In genomic region chr2:241508510-241509407, GRCh38 we compare ENCODE assay signal across 8 cellular contexts. TPM values are rescaled to one million over a fixed set of nuclear protein-coding genes. Genes with fewer than 3 reads are reported as not detected.
DNase-seq lines count a peak whose midpoint lies in the region; ATAC-seq and TF ChIP-seq lines count a peak whose summit lies in the region.

STK25 (minus strand) TSS chr2:241508584; CDS start chr2:241508035, 549 bp downstream.

- intact Hi-C loops in right lobe of liver (cut with DNase I) = no loop called here

- peak within 1 kb of the TSS; percentile 49 to 91 (median 72) for H3K4me3 ChIP-seq in right lobe of liver

- peak within 1 kb of the TSS; percentile 47 to 61 (median 52) for H3K27ac ChIP-seq in right lobe of liver

- peaks cover 0 to 19% (median 6%) of the 10 kb centered on the region in 4 donors for H3K4me1 ChIP-seq in right lobe of liver

- TF ChIP-seq CTCF in right lobe of liver (IDR thresholded peaks at IDR 0.05) = no peak

- no peaks in the 10 kb centered on the region for H3K27me3 ChIP-seq in right lobe of liver

- TF ChIP-seq POLR2A in right lobe of liver (IDR thresholded peaks at IDR 0.05) = peak; percentile 66

- no peaks in the 10 kb centered on the region for H3K36me3 ChIP-seq in right lobe of liver

- no peaks in the 10 kb centered on the region for H3K9me3 ChIP-seq in right lobe of liver

- DNase-seq in CD1c-positive myeloid dendritic cell (ENCODE audit: extremely low spot score) (peak; percentile 98), NCI-H82 (lab: John Stamatoyannopoulos, UW) (peak; percentile 99), dermis microvascular lymphatic vessel endothelial cell (ENCODE audit: low read depth in 2 of 2) (peak; percentile 95 to 99), right lobe of liver (peak; percentile 98)
- peak; percentile 97 to 98 for DNase-seq in activated CD4-positive, alpha-beta T cell treated with anti-CD3 and anti-CD28 coated beads, Interleukin-2, amount 50 U/mL, for 48 hours
- peak; percentile 98 to 99 for DNase-seq in stimulated activated CD4-positive, alpha-beta T cell treated with anti-CD3 and anti-CD28 coated beads, Interleukin-4, amount 100 ng/mL, for 4 hours

- ATAC-seq in GM19397 (IDR thresholded peaks at IDR 0.05; ENCODE audit: unreplicated experiment) = peak; percentile 93
- ATAC-seq in HG03571 (IDR thresholded peaks at IDR 0.05; ENCODE audit: unreplicated experiment) = peak; percentile 89
- ATAC-seq in right lobe of liver = peak; percentile 95 to 98 (median 97)

- 0% methylated on average over 6 of the region's 102 CpGs for WGBS in right lobe of liver (ENCODE audit: insufficient coverage, low coverage, low lambda C conversion rate, missing lambda C conversion rate)

RNA-seq across cellular contexts. Expression of gene STK25, which starts in this region (rescaled TPM):
- total RNA-seq in dermis microvascular lymphatic vessel endothelial cell (276 and 296 TPM in 2 replicates), right lobe of liver (10 to 100 TPM; 51.0 to 99.1 (median 63.5) TPM)

Comparison
In these comparisons a context has a peak if more than half of its experiments do, and no peak if none do; other contexts are left out.
1. Peak in every context shown above with its lines: DNase-seq, ATAC-seq, H3K4me3 ChIP-seq and H3K27ac ChIP-seq.